Comparison of ENCODE assay signal across 25 cellular contexts in the genomic region with DNA sequence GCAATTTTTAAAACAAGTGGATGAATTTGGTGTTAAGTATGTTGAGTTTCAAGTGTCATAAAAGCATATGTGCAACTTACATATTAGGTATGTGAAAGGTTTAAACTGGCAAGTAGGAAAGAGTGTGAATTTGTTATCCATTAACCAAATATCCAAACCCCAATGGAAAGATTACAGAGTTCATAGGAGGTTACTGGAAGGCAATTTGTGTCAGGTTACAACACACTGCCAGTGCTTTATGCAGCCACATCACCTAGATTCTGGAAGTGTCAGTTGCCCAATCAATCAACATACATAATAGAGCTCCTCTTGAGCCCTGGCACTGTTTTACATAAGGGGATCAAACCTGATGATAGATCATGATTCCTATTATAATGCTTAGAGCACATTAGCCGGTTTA.
"Had no signal": no experiment of that assay in that cellular context is flagged by ENCODE, and none has a peak within 500 bp of the region (broad histone marks: within the 10 kb centered on the region; RNA-seq: fewer than 3 reads in every experiment).

No MANE protein-coding gene starts in this region.

- DNase-seq: activated B cell treated with CpG ODN at 0.5 μM for 24 hours; activated CD4-positive, alpha-beta memory T cell treated with anti-CD3 and anti-CD28 coated beads for 36 hours; activated CD4-positive, alpha-beta T cell treated with anti-CD3 and anti-CD28 coated beads for 1 hour; activated CD4-positive, alpha-beta T cell treated with anti-CD3 and anti-CD28 coated beads, Interleukin-2, amount 10 ng/mL, durations not matched to agents 24 days and 14 days; activated CD8-positive, alpha-beta memory T cell treated with anti-CD3 and anti-CD28 coated beads for 24 hours; activated effector memory CD4-positive, alpha-beta T cell treated with anti-CD3 and anti-CD28 coated beads, Interleukin-2, amount 50 U/mL, for 16 hours; activated naive CD4-positive, alpha-beta T cell treated with Interleukin-2 at 50 U/mL for 16 hours; activated naive CD8-positive, alpha-beta T cell treated with anti-CD3 and anti-CD28 coated beads, Interleukin-2, amount 50 U/mL, for 24 hours; activated T-cell treated with anti-CD3 and anti-CD28 coated beads, Interleukin-2, amount 50 U/mL, for 4 hours; amniotic stem cell; body of pancreas; central memory CD4-positive, alpha-beta T cell; KG1; NCI-H1048; NCI-H146; NCI-H187 treated with DMSO at 0.1 percent for 48 hours; NCI-H2081 treated with DMSO at 0.1 percent for 48 hours; NCI-H226; NCI-H510A; NCI-H526 treated with DMSO at 0.1 percent for 48 hours; PC-3; SHP77; SW 1271 had no signal

- ATAC-seq: activated naive CD4-positive, alpha-beta T cell treated with anti-CD3 and anti-CD28 coated beads, Interleukin-2, amount 50 U/mL, for 72 hours; activated naive CD8-positive, alpha-beta T cell treated with anti-CD3 and anti-CD28 coated beads, Interleukin-2, amount 50 U/mL, for 24 hours; activated T-cell treated with anti-CD3 and anti-CD28 coated beads, Interleukin-2, amount 50 U/mL, for 4 hours; body of pancreas; PC-3; SK-N-SH treated with all-trans-retinoic acid at 6 μM for 48 hours had no signal
